2 cellular contexts compared by ENCODE assay signal in genomic region chr14:60197629-60198318, GRCh38.
TF ChIP-seq lines count a peak whose summit lies in the region.

No MANE protein-coding gene starts in this region.

TF ChIP-seq in A549, 52 proteins besides CTCF, POLR2A, EP300 and RAD21:
- TF ChIP-seq FOSL2 (IDR thresholded peaks at IDR 0.05) (no peak), FOSL2 (CRISPR knock-in tag; IDR thresholded peaks at IDR 0.05) (peak; percentile 14; the same call in 1 of the 2 replicates), RFX5 (IDR thresholded peaks at IDR 0.05) (no peak)

TF ChIP-seq in H1, 55 proteins besides CTCF, POLR2A, EP300 and RAD21:
- TF ChIP-seq SIRT6 (IDR thresholded peaks at IDR 0.05; ENCODE audit: low read length) (no peak), BRCA1 (IDR thresholded peaks at IDR 0.05; ENCODE audit: low read depth, low read length) (no peak), TAF7 (optimal IDR thresholded peaks at IDR 0.05; ENCODE audit: borderline replicate concordance, low read depth, low read length) (no peak), NANOG (IDR thresholded peaks at IDR 0.05; ENCODE audit: insufficient read depth, low read depth, low read length, poor library complexity, severe bottlenecking) (no peak), CBX5 (IDR thresholded peaks at IDR 0.05; ENCODE audit: low read depth, low read length) (no peak), ATF3 (IDR thresholded peaks at IDR 0.05; ENCODE audit: insufficient read depth, low read depth, low read length) (no peak), KDM1A (IDR thresholded peaks at IDR 0.05; ENCODE audit: borderline replicate concordance, low read length) (no peak), RNF2 (IDR thresholded peaks at IDR 0.05; ENCODE audit: borderline replicate concordance, low read depth, low read length, missing control alignments, poor library complexity, severe bottlenecking) (no peak), SIN3A (conservative IDR thresholded peaks at IDR 0.05 in 1 of 2, IDR thresholded peaks at IDR 0.05 in 1 of 2; ENCODE audit: low read depth in 1 of 2, low read length in 2 of 2) (no peak), TCF12 (IDR thresholded peaks at IDR 0.05; ENCODE audit: low read depth, low read length) (no peak), GABPA (IDR thresholded peaks at IDR 0.05; ENCODE audit: borderline replicate concordance, insufficient read depth, low read length) (no peak), SP4 (IDR thresholded peaks at IDR 0.05; ENCODE audit: low read length) (no peak), CHD2 (IDR thresholded peaks at IDR 0.05; ENCODE audit: low read length) (no peak), TEAD4 (IDR thresholded peaks at IDR 0.05; ENCODE audit: low read depth, low read length) (no peak), POLR2AphosphoS5 (IDR thresholded peaks at IDR 0.05; ENCODE audit: low read depth, low read length) (no peak)
TF ChIP-seq in H1: peak in this region for 0.
